Comparison of ENCODE assay signal across 15 cellular contexts in the genomic region with DNA sequence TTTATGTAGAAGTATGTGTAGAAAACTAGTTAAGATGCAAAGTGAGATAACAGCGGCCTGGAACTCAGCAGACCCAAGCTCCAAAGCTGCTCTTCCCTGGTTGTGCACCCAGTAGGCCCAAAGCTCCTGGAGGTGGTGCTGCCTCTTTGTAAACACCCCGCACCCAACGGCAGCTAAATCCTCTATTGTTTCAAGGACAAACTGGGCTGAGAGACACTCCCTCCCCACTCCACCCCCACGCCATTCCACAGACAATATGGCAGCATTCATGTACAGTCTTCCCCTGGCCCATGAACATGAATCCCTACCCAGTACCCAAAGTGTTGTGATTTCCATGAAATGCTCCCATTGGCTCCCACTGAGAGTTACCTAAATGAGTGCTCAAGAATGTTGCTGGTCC.
DNase-seq lines count a peak whose midpoint lies in the region; ATAC-seq and TF ChIP-seq lines count a peak whose summit lies in the region.
"Had no signal": no experiment of that assay in that cellular context is flagged by ENCODE, and none has a peak within 500 bp of the region (broad histone marks: within the 10 kb centered on the region; RNA-seq: fewer than 3 reads in every experiment).

No MANE protein-coding gene starts in this region.

- H3K4me1 Mint-ChIP-seq in CD4-positive, alpha-beta T cell (ENCODE audit: low read depth): peaks cover 75% of the 10 kb centered on the region
- H3K4me1 Mint-ChIP-seq in GM23338: peaks cover 32% of the 10 kb centered on the region
- peaks cover 26% of the 10 kb centered on the region for H3K4me1 Mint-ChIP-seq in activated T-helper 17 cell treated with anti-CD3 and anti-CD28 coated beads, Interleukin-2, amount 50 U/mL, for 72 hours
- peaks cover 54 to 72% of the 10 kb centered on the region in 2 donors for H3K4me1 Mint-ChIP-seq in natural killer cell treated with Interleukin-12 subunit alpha and Interleukin-12 subunit beta and Interleukin-15 and Interleukin-18, amount 100 ng/mL, for 72 hours (ENCODE audit: low read depth in 2 of 2)

- DNase-seq in CD4-positive, alpha-beta T cell: no peak
- DNase-seq in GM23338 (ENCODE audit: low spot score) (no peak), DMS79 treated with DMSO at 0.1 percent for 48 hours (lab: John Stamatoyannopoulos, UW) (no peak), HPDE6-E6E7 (ENCODE audit: extremely low spot score) (no peak)
- peak; percentile 26 for DNase-seq in natural killer cell treated with Interleukin-12 subunit alpha and Interleukin-12 subunit beta and Interleukin-15 and Interleukin-18, amount 100 ng/mL, for 72 hours (ENCODE audit: low spot score)
- DNase-seq: BE2C; NCI-H1092; NCI-H1694; NCI-H69; NK-92 treated with Interleukin-12 subunit alpha and Interleukin-12 subunit beta, amount 100 ng/mL, for 24 hours; PC-3 had no signal

- H3K4me2 ChIP-seq in GM23338: no peak overlapping the region

- POLR2A ChIA-PET in CD4-positive, alpha-beta T cell (lab: Charles Lee): no interaction called here

- peaks cover 11% of the 10 kb centered on the region; the same call in 1 of the 2 replicates for H4K20me1 ChIP-seq in GM23338 (replicated peaks; ENCODE audit: insufficient read depth)

- H3K4me3 Mint-ChIP-seq in CD4-positive, alpha-beta T cell: no peak overlapping the region
- no peak overlapping the region for H3K4me3 Mint-ChIP-seq in GM23338
- peak overlapping the region; percentile 35 for H3K4me3 Mint-ChIP-seq in activated T-helper 17 cell treated with anti-CD3 and anti-CD28 coated beads, Interleukin-2, amount 50 U/mL, for 72 hours
- peak overlapping the region; percentile 73 for H3K4me3 Mint-ChIP-seq in natural killer cell treated with Interleukin-12 subunit alpha and Interleukin-12 subunit beta and Interleukin-15 and Interleukin-18, amount 100 ng/mL, for 72 hours

- H3K27ac ChIP-seq in CD4-positive, alpha-beta T cell (ENCODE audit: low read depth, low read length): no peak overlapping the region
- H3K27ac ChIP-seq in GM23338 (ENCODE audit: low read depth): no peak overlapping the region
- H3K27ac ChIP-seq: SJSA1 had no signal

- TF ChIP-seq CTCF in CD4-positive, alpha-beta T cell (IDR thresholded peaks at IDR 0.05): no peak
- TF ChIP-seq CTCF in GM23338 (conservative IDR thresholded peaks at IDR 0.05; ENCODE audit: low read depth in 2 of 2): no peak

- H3K79me2 ChIP-seq in GM23338 (replicated peaks; ENCODE audit: insufficient read depth): peaks cover 38% of the 10 kb centered on the region

- H3K36me3 Mint-ChIP-seq in CD4-positive, alpha-beta T cell (ENCODE audit: low read depth): peaks cover 78% of the 10 kb centered on the region
- peaks cover 12% of the 10 kb centered on the region; the same call in 2 of the 3 replicates for H3K36me3 Mint-ChIP-seq in GM23338 (ENCODE audit: low read depth)
- H3K36me3 Mint-ChIP-seq in activated T-helper 17 cell treated with anti-CD3 and anti-CD28 coated beads, Interleukin-2, amount 50 U/mL, for 72 hours (ENCODE audit: low read depth): peaks cover 51% of the 10 kb centered on the region
- no peaks in the 10 kb centered on the region for H3K36me3 Mint-ChIP-seq in natural killer cell treated with Interleukin-12 subunit alpha and Interleukin-12 subunit beta and Interleukin-15 and Interleukin-18, amount 100 ng/mL, for 72 hours

- no peaks in the 10 kb centered on the region for H3K9me3 Mint-ChIP-seq in CD4-positive, alpha-beta T cell
- no peaks in the 10 kb centered on the region for H3K9me3 Mint-ChIP-seq in GM23338
- H3K9me3 Mint-ChIP-seq in activated T-helper 17 cell treated with anti-CD3 and anti-CD28 coated beads, Interleukin-2, amount 50 U/mL, for 72 hours: no peaks in the 10 kb centered on the region
- H3K9me3 Mint-ChIP-seq in natural killer cell treated with Interleukin-12 subunit alpha and Interleukin-12 subunit beta and Interleukin-15 and Interleukin-18, amount 100 ng/mL, for 72 hours: no peaks in the 10 kb centered on the region

- H2AFZ ChIP-seq in GM23338: no peak overlapping the region

- no peak overlapping the region for H3K4me3 ChIP-seq in GM23338
- H3K4me3 ChIP-seq: SJSA1 had no signal

- intact Hi-C loops in CD4-positive, alpha-beta T cell (cut with DNase I, micrococcal nuclease): loop anchor here in 1 of 2 experiments (5.0 kb wide), 1 partner anchor 61 kb away; no protein-coding TSS in a partner anchor

- peak overlapping the region; percentile 85 for H3K27ac Mint-ChIP-seq in CD4-positive, alpha-beta T cell
- peak overlapping the region; percentile 55; the same call in 1 of the 2 replicates for H3K27ac Mint-ChIP-seq in GM23338
- no peak overlapping the region for H3K27ac Mint-ChIP-seq in activated T-helper 17 cell treated with anti-CD3 and anti-CD28 coated beads, Interleukin-2, amount 50 U/mL, for 72 hours
- H3K27ac Mint-ChIP-seq in natural killer cell treated with Interleukin-12 subunit alpha and Interleukin-12 subunit beta and Interleukin-15 and Interleukin-18, amount 100 ng/mL, for 72 hours: peak overlapping the region; percentile 71 to 89

- H3K36me3 ChIP-seq in GM23338 (ENCODE audit: insufficient read depth): no peaks in the 10 kb centered on the region; the same call in 1 of the 2 replicates
- H3K36me3 ChIP-seq: BE2C had no signal

- H3K9me3 ChIP-seq in CD4-positive, alpha-beta T cell (ENCODE audit: control insufficient read depth, low read length): no peaks in the 10 kb centered on the region
- H3K9me3 ChIP-seq: BE2C, SJSA1 had no signal

- H3K9me2 ChIP-seq in GM23338 (ENCODE audit: insufficient read depth): no peaks in the 10 kb centered on the region

- H3K27me3 ChIP-seq in CD4-positive, alpha-beta T cell (ENCODE audit: control insufficient read depth, insufficient read depth, low read length): no peaks in the 10 kb centered on the region
- no peaks in the 10 kb centered on the region for H3K27me3 ChIP-seq in GM23338 (ENCODE audit: insufficient read depth)
- H3K27me3 ChIP-seq: BE2C, SJSA1 had no signal

- CTCF ChIA-PET in CD4-positive, alpha-beta T cell (lab: Charles Lee): no interaction called here

- H3K4me1 ChIP-seq in GM23338 (ENCODE audit: insufficient read depth): no peaks in the 10 kb centered on the region; the same call in 1 of the 2 replicates
- H3K4me1 ChIP-seq: SJSA1 had no signal

- H3F3A ChIP-seq in GM23338 (replicated peaks; ENCODE audit: low read depth): no peaks in the 10 kb centered on the region

- ATAC-seq in CD4-positive, alpha-beta T cell (ENCODE audit: poor library complexity): no peak
- ATAC-seq in GM23338: no peak; the same call in 1 of the 3 replicates
- ATAC-seq in activated T-helper 17 cell treated with anti-CD3 and anti-CD28 coated beads, Interleukin-2, amount 50 U/mL, for 72 hours (replicated peaks): no peak
- ATAC-seq in natural killer cell treated with Interleukin-12 subunit alpha and Interleukin-12 subunit beta and Interleukin-15 and Interleukin-18, amount 100 ng/mL, for 72 hours: no peak
- ATAC-seq in GM21381 (IDR thresholded peaks at IDR 0.05; ENCODE audit: unreplicated experiment): no peak
- ATAC-seq: HCT116, PC-3 had no signal

- H3K27me3 Mint-ChIP-seq in CD4-positive, alpha-beta T cell: no peaks in the 10 kb centered on the region
- H3K27me3 Mint-ChIP-seq in GM23338 (ENCODE audit: insufficient read depth, low read depth, poor library complexity): peaks cover 5% of the 10 kb centered on the region
- H3K27me3 Mint-ChIP-seq in activated T-helper 17 cell treated with anti-CD3 and anti-CD28 coated beads, Interleukin-2, amount 50 U/mL, for 72 hours: no peaks in the 10 kb centered on the region
- no peaks in the 10 kb centered on the region for H3K27me3 Mint-ChIP-seq in natural killer cell treated with Interleukin-12 subunit alpha and Interleukin-12 subunit beta and Interleukin-15 and Interleukin-18, amount 100 ng/mL, for 72 hours

TF ChIP-seq in GM23338, 12 proteins besides CTCF, POLR2A, EP300 and RAD21 (continues in another document):
- TF ChIP-seq, protein P1, sequence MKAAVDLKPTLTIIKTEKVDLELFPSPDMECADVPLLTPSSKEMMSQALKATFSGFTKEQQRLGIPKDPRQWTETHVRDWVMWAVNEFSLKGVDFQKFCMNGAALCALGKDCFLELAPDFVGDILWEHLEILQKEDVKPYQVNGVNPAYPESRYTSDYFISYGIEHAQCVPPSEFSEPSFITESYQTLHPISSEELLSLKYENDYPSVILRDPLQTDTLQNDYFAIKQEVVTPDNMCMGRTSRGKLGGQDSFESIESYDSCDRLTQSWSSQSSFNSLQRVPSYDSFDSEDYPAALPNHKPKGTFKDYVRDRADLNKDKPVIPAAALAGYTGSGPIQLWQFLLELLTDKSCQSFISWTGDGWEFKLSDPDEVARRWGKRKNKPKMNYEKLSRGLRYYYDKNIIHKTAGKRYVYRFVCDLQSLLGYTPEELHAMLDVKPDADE (IDR thresholded peaks at IDR 0.05): no peak
- TF ChIP-seq JUNB (IDR thresholded peaks at IDR 0.05; ENCODE audit: unreplicated experiment): no peak
- no peak for TF ChIP-seq EZH2 (IDR thresholded peaks at IDR 0.05; ENCODE audit: low read depth, unreplicated experiment)
- no peak for TF ChIP-seq EZH2phosphoT487 (IDR thresholded peaks at IDR 0.05; ENCODE audit: unreplicated experiment)
- TF ChIP-seq NANOG (IDR thresholded peaks at IDR 0.05; ENCODE audit: borderline replicate concordance): no peak
- no peak for TF ChIP-seq CREB1 (CRISPR knock-in tag; IDR thresholded peaks at IDR 0.05; ENCODE audit: low read depth)
- no peak for TF ChIP-seq STAT1 (IDR thresholded peaks at IDR 0.05; ENCODE audit: unreplicated experiment)
- no peak for TF ChIP-seq POLR2AphosphoS5 (IDR thresholded peaks at IDR 0.05; ENCODE audit: low read depth)
- no peak for TF ChIP-seq ZNF114 (CRISPR knock-in tag; IDR thresholded peaks at IDR 0.05)

Comparison
In these comparisons a context has a peak if more than half of its experiments do, and no peak if none do; other contexts are left out.
1. H3K4me3 Mint-ChIP-seq: peak in activated T-helper 17 cell treated with anti-CD3 and anti-CD28 coated beads, Interleukin-2, amount 50 U/mL, for 72 hours (single experiment) and natural killer cell treated with Interleukin-12 subunit alpha and Interleukin-12 subunit beta and Interleukin-15 and Interleukin-18, amount 100 ng/mL, for 72 hours (single experiment); none in CD4-positive, alpha-beta T cell (single experiment) and GM23338 (single experiment).